12 cellular contexts compared by ENCODE assay signal in genomic region chr2:86224645-86225355, GRCh38. TPM values are rescaled to one million over a fixed set of nuclear protein-coding genes. Genes with fewer than 3 reads are reported as not detected.
A peak's percentile ranks its signal among the peaks of the same experiment; 100 is the strongest.
DNase-seq lines count a peak whose midpoint lies in the region; ATAC-seq and TF ChIP-seq lines count a peak whose summit lies in the region.
"Had no signal": no experiment of that assay in that cellular context is flagged by ENCODE, and none has a peak within 500 bp of the region (broad histone marks: within the 10 kb centered on the region; RNA-seq: fewer than 3 reads in every experiment).

No MANE protein-coding gene starts in this region.

- no peak overlapping the region for H3K4me3 ChIP-seq in mucosa of rectum (ENCODE audit: low read length in 2 of 2)
- no peak overlapping the region for H3K4me3 ChIP-seq in testis
- H3K4me3 ChIP-seq: body of pancreas, K562 had no signal

- no peaks in the 10 kb centered on the region for H3K9me3 Mint-ChIP-seq in activated T-cell treated with anti-CD3 and anti-CD28 coated beads, Interleukin-2, amount 50 U/mL, for 24 hours

- WGBS in testis, 2 donors: 79 to 89% methylated on average over 4 to 9 of the region's 9 CpGs

- DNase-seq in activated T-cell treated with anti-CD3 and anti-CD28 coated beads, Interleukin-2, amount 50 U/mL, for 24 hours: no peak
- DNase-seq in activated T-cell treated with anti-CD3 and anti-CD28 coated beads, Interleukin-2, amount 50 U/mL, for 48 hours: no peak
- DNase-seq in testis (no peak), G401 (ENCODE audit: low spot score) (no peak), NCI-H510A treated with DMSO at 0.1 percent for 48 hours (lab: John Stamatoyannopoulos, UW) (no peak)
- DNase-seq: GF-D8, NCI-H446 treated with DMSO at 0.1 percent for 48 hours had no signal

- H3K36me3 Mint-ChIP-seq in activated T-cell treated with anti-CD3 and anti-CD28 coated beads, Interleukin-2, amount 50 U/mL, for 24 hours (ENCODE audit: low read depth): no peaks in the 10 kb centered on the region

- in situ Hi-C loops in G401 (cut with HindIII; ENCODE audit: low sequenced_read_pairs): no loop called here

- no peak for TF ChIP-seq POLR2A in testis (IDR thresholded peaks at IDR 0.05)

- H3K27ac ChIP-seq in angular gyrus (ENCODE audit: low read depth, low read length): peak overlapping the region; percentile 79
- peak overlapping the region; percentile 29 to 32 for H3K27ac ChIP-seq in mucosa of rectum (ENCODE audit: low read depth in 2 of 2, low read length in 2 of 2)
- peak overlapping the region; percentile 64 to 78 for H3K27ac ChIP-seq in testis
- H3K27ac ChIP-seq: body of pancreas had no signal

- no peak overlapping the region for H3K9ac ChIP-seq in mucosa of rectum (ENCODE audit: low read depth in 1 of 2, low read length in 2 of 2)

- H3K4me1 ChIP-seq in mucosa of rectum (ENCODE audit: control insufficient read depth in 2 of 2, insufficient read depth in 2 of 2, low read length in 2 of 2): peaks cover 8% of the 10 kb centered on the region in 2 donors
- H3K4me1 ChIP-seq in testis: peaks cover 49% of the 10 kb centered on the region

- H3K27me3 ChIP-seq in mucosa of rectum (ENCODE audit: control insufficient read depth in 2 of 2, insufficient read depth in 2 of 2, low read length in 2 of 2) (no peaks in the 10 kb centered on the region), testis (no peaks in the 10 kb centered on the region)
- H3K27me3 ChIP-seq: body of pancreas had no signal

- intact Hi-C loops in testis (cut with DNase I; ENCODE audit: low total_unique reads): loop anchor here (10.0 kb wide), 1 partner anchor 140 kb away; no protein-coding TSS in a partner anchor

- H3K27ac Mint-ChIP-seq in activated T-cell treated with anti-CD3 and anti-CD28 coated beads, Interleukin-2, amount 50 U/mL, for 24 hours: peak overlapping the region; percentile 26

- no peak for TF ChIP-seq CTCF in testis (IDR thresholded peaks at IDR 0.05)

- H3K4me1 Mint-ChIP-seq in activated T-cell treated with anti-CD3 and anti-CD28 coated beads, Interleukin-2, amount 50 U/mL, for 24 hours (ENCODE audit: low read depth): peaks cover 13% of the 10 kb centered on the region

- H3K27me3 Mint-ChIP-seq in activated T-cell treated with anti-CD3 and anti-CD28 coated beads, Interleukin-2, amount 50 U/mL, for 24 hours: no peaks in the 10 kb centered on the region

- H3K36me3 ChIP-seq in mucosa of rectum (ENCODE audit: control insufficient read depth in 2 of 2, insufficient read depth in 2 of 2, low read length in 2 of 2) (no peaks in the 10 kb centered on the region), testis (ENCODE audit: low read depth, missing control alignments) (no peaks in the 10 kb centered on the region)

- no peak overlapping the region for H3K4me3 Mint-ChIP-seq in activated T-cell treated with anti-CD3 and anti-CD28 coated beads, Interleukin-2, amount 50 U/mL, for 24 hours

- H3K9me3 ChIP-seq in mucosa of rectum (ENCODE audit: control insufficient read depth in 2 of 2, low read length in 2 of 2): no peaks in the 10 kb centered on the region
- H3K9me3 ChIP-seq in testis: no peaks in the 10 kb centered on the region
- H3K9me3 ChIP-seq: body of pancreas had no signal

- ATAC-seq in esophagus mucosa: no peak
- ATAC-seq: K562 had no signal

RNA-seq across cellular contexts. Expression of gene MRPL35, which starts 25.5 kb away (rescaled TPM):
- total RNA-seq in testis: 10 to 100 TPM; 25.6 to 28.9 TPM
- polyA plus RNA-seq in testis (ENCODE audit: insufficient read depth, low read depth, low replicate concordance): 38.3 TPM
- total RNA-seq in G401 (2014; rRNA removed; shearing (Covaris generic)): 82.6 and 91.3 TPM in 2 replicates
- total RNA-seq in esophagus mucosa: 36.7 TPM

RNA-seq across cellular contexts. Expression of gene IMMT, which starts 29.5 kb away (rescaled TPM):
- total RNA-seq in testis (10 to 100 TPM; 80.6 to 87.6 TPM), esophagus mucosa (48.7 TPM)
- 99.8 TPM for polyA plus RNA-seq in testis (ENCODE audit: insufficient read depth, low read depth, low replicate concordance)
- 85.7 and 113 TPM in 2 replicates for total RNA-seq in G401 (2014; rRNA removed; shearing (Covaris generic))
